Comparison of ENCODE assay signal across 23 cellular contexts in genomic region chr13:102276479-102276878, GRCh38.
"Had no signal": no experiment of that assay in that cellular context is flagged by ENCODE, and none has a peak within 500 bp of the region (broad histone marks: within the 10 kb centered on the region; RNA-seq: fewer than 3 reads in every experiment).

No MANE protein-coding gene starts in this region.

- H3K9me3 ChIP-seq: adrenal gland, body of pancreas, gastrocnemius medialis, heart left ventricle had no signal

- H3K4me3 ChIP-seq: adrenal gland, body of pancreas, gastrocnemius medialis, heart left ventricle had no signal

- H3K36me3 ChIP-seq: adrenal gland, gastrocnemius medialis, heart left ventricle had no signal

- DNase-seq: activated CD4-positive, alpha-beta T cell treated with anti-CD3 and anti-CD28 coated beads for 48 hours; activated CD4-positive, alpha-beta T cell treated with anti-CD3 and anti-CD28 coated beads, Interleukin-2, amount 50 U/mL, for 1 hour; activated CD4-positive, alpha-beta T cell treated with anti-CD3 and anti-CD28 coated beads, Interleukin-2, amount 50 U/mL, for 48 hours; activated CD8-positive, alpha-beta memory T cell treated with anti-CD3 and anti-CD28 coated beads for 24 hours; activated CD8-positive, alpha-beta T cell treated with anti-CD3 and anti-CD28 coated beads for 36 hours; activated effector memory CD4-positive, alpha-beta T cell treated with anti-CD3 and anti-CD28 coated beads, Interleukin-2, amount 50 U/mL, for 16 hours; activated naive CD4-positive, alpha-beta T cell treated with anti-CD3 and anti-CD28 coated beads for 36 hours; activated naive CD8-positive, alpha-beta T cell treated with anti-CD3 and anti-CD28 coated beads for 36 hours; activated naive CD8-positive, alpha-beta T cell treated with anti-CD3 and anti-CD28 coated beads, Interleukin-2, amount 50 U/mL, for 24 hours; activated T-cell treated with anti-CD3 and anti-CD28 coated beads, Interleukin-2, amount 50 U/mL, for 4 hours; adrenal gland; amygdala; aorta; body of pancreas; caudate nucleus; effector CD8-positive, alpha-beta T cell; gastrocnemius medialis; glutamatergic neuron; heart left ventricle; T-helper 2 cell had no signal

- ATAC-seq: activated CD8-positive, alpha-beta T cell treated with anti-CD3 and anti-CD28 coated beads for 36 hours; activated naive CD8-positive, alpha-beta T cell treated with anti-CD3 and anti-CD28 coated beads, Interleukin-2, amount 50 U/mL, for 24 hours; activated T-cell treated with anti-CD3 and anti-CD28 coated beads, Interleukin-2, amount 50 U/mL, for 4 hours; activated T-helper 17 cell treated with anti-CD3 and anti-CD28 coated beads, Interleukin-2, amount 50 U/mL, for 72 hours; body of pancreas; esophagus mucosa; gastrocnemius medialis had no signal

- H3K27ac ChIP-seq: adrenal gland, body of pancreas, gastrocnemius medialis, VCaP had no signal

- H3K27me3 ChIP-seq: adrenal gland, body of pancreas, gastrocnemius medialis had no signal

- H3K4me1 ChIP-seq: adrenal gland, body of pancreas, gastrocnemius medialis had no signal
